8 cellular contexts compared by ENCODE assay signal in genomic region chr2:8677646-8678592, GRCh38. TPM values are rescaled to one million over a fixed set of nuclear protein-coding genes. Genes with fewer than 3 reads are reported as not detected.
A peak's percentile ranks its signal among the peaks of the same experiment; 100 is the strongest.
DNase-seq lines count a peak whose midpoint lies in the region; ATAC-seq and TF ChIP-seq lines count a peak whose summit lies in the region.

No MANE protein-coding gene starts in this region.

- peaks cover 5% of the 10 kb centered on the region; the same call in 1 of the 2 replicates for H3F3A ChIP-seq in OCI-LY1 (ENCODE audit: insufficient read depth, low read length)

- H3K4me3 ChIP-seq in HUES6 (ENCODE audit: low read depth, low read length) = peak overlapping the region; percentile 49
- H3K4me3 ChIP-seq in OCI-LY1 (ENCODE audit: low read depth, low read length, poor library complexity, severe bottlenecking) = peak overlapping the region; percentile 55
- H3K4me3 ChIP-seq in trophoblast cell (ENCODE audit: low read depth, low read length) = no peak overlapping the region

- peak overlapping the region; percentile 87 for H3K27ac Mint-ChIP-seq in activated naive CD8-positive, alpha-beta T cell treated with anti-CD3 and anti-CD28 coated beads, Interleukin-2, amount 10 ng/mL, durations not matched to agents 7 days and 5 days

- H3K27ac ChIP-seq in C4-2B (peak overlapping the region; percentile 99), HUES6 (ENCODE audit: low read depth, low read length) (peak overlapping the region; percentile 92; the same call in 1 of the 2 replicates), OCI-LY1 (ENCODE audit: low read depth, low read length, poor library complexity, severe bottlenecking) (no peak overlapping the region), trophoblast cell (ENCODE audit: low read depth, low read length) (peak overlapping the region; percentile 99)

- peaks cover 57% of the 10 kb centered on the region for H3K79me1 ChIP-seq in trophoblast cell (ENCODE audit: low read length)

- peaks cover 45% of the 10 kb centered on the region for H3K27me3 ChIP-seq in HUES6 (ENCODE audit: control insufficient read depth, insufficient read depth, low read length)
- H3K27me3 ChIP-seq in OCI-LY1 (ENCODE audit: insufficient read depth, low read length) = peaks cover 8% of the 10 kb centered on the region; the same call in 1 of the 2 replicates
- no peaks in the 10 kb centered on the region for H3K27me3 ChIP-seq in trophoblast cell (ENCODE audit: insufficient read depth, low read length)

- peak overlapping the region; percentile 99 for H4K91ac ChIP-seq in trophoblast cell (ENCODE audit: low read depth, low read length)

- peaks cover 16% of the 10 kb centered on the region for H3K9me3 ChIP-seq in HUES6 (ENCODE audit: control insufficient read depth, insufficient read depth, low read depth, low read length)
- peaks cover 14% of the 10 kb centered on the region; the same call in 1 of the 2 replicates for H3K9me3 ChIP-seq in OCI-LY1 (ENCODE audit: low read length)
- peaks cover 6% of the 10 kb centered on the region for H3K9me3 ChIP-seq in trophoblast cell (ENCODE audit: insufficient read depth, low read depth, low read length)

- TF ChIP-seq CTCF in C4-2B (conservative IDR thresholded peaks at IDR 0.05) (no peak), OCI-LY1 (IDR thresholded peaks at IDR 0.05; ENCODE audit: low read length) (no peak)

- peaks cover 18% of the 10 kb centered on the region for H3K9me3 Mint-ChIP-seq in activated naive CD8-positive, alpha-beta T cell treated with anti-CD3 and anti-CD28 coated beads, Interleukin-2, amount 10 ng/mL, durations not matched to agents 7 days and 5 days

- H3K4me1 Mint-ChIP-seq in activated naive CD8-positive, alpha-beta T cell treated with anti-CD3 and anti-CD28 coated beads, Interleukin-2, amount 10 ng/mL, durations not matched to agents 7 days and 5 days = peaks cover 29% of the 10 kb centered on the region

- DNase-seq in activated naive CD8-positive, alpha-beta T cell treated with anti-CD3 and anti-CD28 coated beads, Interleukin-2, amount 10 ng/mL, durations not matched to agents 7 days and 5 days = peak; percentile 63
- DNase-seq in left cardiac atrium = peak; percentile 64
- DNase-seq in trophoblast cell = peak in 1 of 2 donors; percentile 25

- intact Hi-C loops in left cardiac atrium (cut with DNase I) = loop anchor here in 1 of 2 donors (1.0 kb wide), 1 partner anchor 62 kb away; no protein-coding TSS in a partner anchor

- H3K4me1 ChIP-seq in HUES6 (ENCODE audit: control insufficient read depth, insufficient read depth, low read length) (peaks cover 28% of the 10 kb centered on the region), OCI-LY1 (ENCODE audit: insufficient read depth, low read length, severe bottlenecking) (peaks cover 31% of the 10 kb centered on the region), trophoblast cell (ENCODE audit: control insufficient read depth in 1 of 2, insufficient read depth in 2 of 2, low read length in 2 of 2) (peaks cover 20 to 27% of the 10 kb centered on the region in 2 experiments)

- POLR2A ChIA-PET in activated naive CD8-positive, alpha-beta T cell treated with anti-CD3 and anti-CD28 coated beads, Interleukin-2, amount 10 ng/mL, durations not matched to agents 7 days and 5 days (lab: Charles Lee) = interaction anchor here (0.8 to 6.3 kb wide), 9 partner anchors 8 to 377 kb away, joined by 3 to 122 read pairs (median 3); no protein-coding TSS in a partner anchor

- H3K79me2 ChIP-seq in OCI-LY1 (ENCODE audit: insufficient read depth, low read length) (peaks cover 10% of the 10 kb centered on the region), trophoblast cell (ENCODE audit: control insufficient read depth, insufficient read depth, low read length, poor library complexity) (peaks cover 27% of the 10 kb centered on the region)

- H2AK5ac ChIP-seq in trophoblast cell (ENCODE audit: low read length) = peak overlapping the region; percentile 62

- H4K12ac ChIP-seq in trophoblast cell (ENCODE audit: low read depth, low read length) = peak overlapping the region; percentile 45

- H3K4me3 Mint-ChIP-seq in activated naive CD8-positive, alpha-beta T cell treated with anti-CD3 and anti-CD28 coated beads, Interleukin-2, amount 10 ng/mL, durations not matched to agents 7 days and 5 days = peak overlapping the region; percentile 99

- H3K4me2 ChIP-seq in OCI-LY1 (ENCODE audit: low read length) = peak overlapping the region; percentile 67
- H3K4me2 ChIP-seq in trophoblast cell (ENCODE audit: low read length) = peak overlapping the region; percentile 66

- peak overlapping the region; percentile 84 for H3K18ac ChIP-seq in trophoblast cell (ENCODE audit: low read length)

- H2AFZ ChIP-seq in OCI-LY1 (ENCODE audit: low read length) (no peak overlapping the region), trophoblast cell (ENCODE audit: insufficient read depth, low read length, poor library complexity) (no peak overlapping the region)

- H3K27me3 Mint-ChIP-seq in activated naive CD8-positive, alpha-beta T cell treated with anti-CD3 and anti-CD28 coated beads, Interleukin-2, amount 10 ng/mL, durations not matched to agents 7 days and 5 days = peaks cover 47% of the 10 kb centered on the region

- ATAC-seq in activated naive CD8-positive, alpha-beta T cell treated with anti-CD3 and anti-CD28 coated beads, Interleukin-2, amount 10 ng/mL, durations not matched to agents 7 days and 5 days (ENCODE audit: low read depth) = no peak
- peak; percentile 4 for ATAC-seq in left cardiac atrium
- no peak for ATAC-seq in HG02763 (IDR thresholded peaks at IDR 0.05; ENCODE audit: unreplicated experiment)
- ATAC-seq in HG02840 (IDR thresholded peaks at IDR 0.05; ENCODE audit: low FRiP score, unreplicated experiment) = no peak

- H4K8ac ChIP-seq in trophoblast cell (ENCODE audit: low read depth, low read length) = peak overlapping the region; percentile 90

- peak overlapping the region; percentile 86 for H3K14ac ChIP-seq in trophoblast cell (ENCODE audit: low read length)

- H3K9ac ChIP-seq in HUES6 (ENCODE audit: low read length) (peak overlapping the region; percentile 83), OCI-LY1 (ENCODE audit: low read length) (peak overlapping the region; percentile 44; the same call in 1 of the 2 replicates), trophoblast cell (ENCODE audit: low read length) (no peak overlapping the region)

- H3K23ac ChIP-seq in trophoblast cell (ENCODE audit: low read length) = no peak overlapping the region

- H2BK5ac ChIP-seq in trophoblast cell (ENCODE audit: low read depth, low read length, poor library complexity) = peak overlapping the region; percentile 99

- peak overlapping the region; percentile 90 for H3K4ac ChIP-seq in trophoblast cell (ENCODE audit: low read depth, low read length)

- no peaks in the 10 kb centered on the region for H4K20me1 ChIP-seq in OCI-LY1 (ENCODE audit: insufficient read depth, low read length)

- H3K36me3 Mint-ChIP-seq in activated naive CD8-positive, alpha-beta T cell treated with anti-CD3 and anti-CD28 coated beads, Interleukin-2, amount 10 ng/mL, durations not matched to agents 7 days and 5 days = peaks cover 22% of the 10 kb centered on the region

- no peaks in the 10 kb centered on the region for H3K9me2 ChIP-seq in OCI-LY1 (ENCODE audit: low read depth, low read length)

- WGBS in trophoblast cell (ENCODE audit: extremely low coverage, insufficient coverage, insufficient read length) = no CpG with 5 or more reads among the region's 41 CpGs

- H2BK120ac ChIP-seq in trophoblast cell (ENCODE audit: insufficient read depth, low read length, poor library complexity) = peak overlapping the region; percentile 99

- peak overlapping the region; percentile 77 for H2BK12ac ChIP-seq in trophoblast cell (ENCODE audit: low read length)

- H3K36me3 ChIP-seq in HUES6 (ENCODE audit: control insufficient read depth, insufficient read depth, low read length) (peaks cover 6% of the 10 kb centered on the region; the same call in 1 of the 2 replicates), OCI-LY1 (ENCODE audit: insufficient read depth, low read length) (peaks cover 15% of the 10 kb centered on the region), trophoblast cell (ENCODE audit: control insufficient read depth in 1 of 2, insufficient read depth in 2 of 2, low read length in 2 of 2) (peaks cover 2 to 5% of the 10 kb centered on the region in 2 experiments)

RNA-seq across cellular contexts. Expression of gene ID2, which starts 3.9 kb away (rescaled TPM):
- 100 to 1,000 TPM; 167 to 172 TPM for total RNA-seq in activated naive CD8-positive, alpha-beta T cell treated with anti-CD3 and anti-CD28 coated beads, Interleukin-2, amount 10 ng/mL, durations not matched to agents 7 days and 5 days
- 10 to 100 TPM; 47.5 to 68.2 TPM for total RNA-seq in left cardiac atrium
- polyA plus RNA-seq in trophoblast cell (2013) = 277 and 280 TPM in 2 replicates

Comparison
In these comparisons a context has a peak if more than half of its experiments do, and no peak if none do; other contexts are left out.
1. ATAC-seq: peak in left cardiac atrium (2 of 2); none in activated naive CD8-positive, alpha-beta T cell treated with anti-CD3 and anti-CD28 coated beads, Interleukin-2, amount 10 ng/mL, durations not matched to agents 7 days and 5 days (single experiment), HG02763 (single experiment) and HG02840 (single experiment).